14 cellular contexts compared by ENCODE assay signal in the genomic region with DNA sequence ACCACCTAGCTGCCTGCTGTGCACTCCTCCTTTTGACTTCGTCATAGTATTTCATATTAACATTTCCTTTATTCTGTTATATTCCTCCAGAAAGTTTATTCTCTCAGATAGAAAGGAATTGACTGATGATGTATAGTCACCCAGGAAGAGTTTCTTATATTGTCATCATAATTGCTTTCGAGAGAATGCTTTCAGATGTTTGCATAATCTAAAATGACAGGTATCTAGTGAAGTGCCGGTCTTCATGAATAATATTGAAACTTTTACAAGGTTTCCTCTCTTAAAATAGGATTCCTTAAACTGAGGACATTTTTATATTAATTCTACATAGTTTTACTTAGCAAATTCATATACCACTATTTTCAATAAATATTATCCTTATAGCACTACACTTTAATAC. TPM values are rescaled to one million over a fixed set of nuclear protein-coding genes. Genes with fewer than 3 reads are reported as not detected.
DNase-seq lines count a peak whose midpoint lies in the region; ATAC-seq and TF ChIP-seq lines count a peak whose summit lies in the region.
"Had no signal": no experiment of that assay in that cellular context is flagged by ENCODE, and none has a peak within 500 bp of the region (broad histone marks: within the 10 kb centered on the region; RNA-seq: fewer than 3 reads in every experiment).

No MANE protein-coding gene starts in this region.

- peaks cover 15 to 19% of the 10 kb centered on the region in 2 donors for H3K36me3 Mint-ChIP-seq in activated T-cell treated with anti-CD3 and anti-CD28 coated beads, Interleukin-2, amount 50 U/mL, for 72 hours (ENCODE audit: insufficient read depth in 2 of 2)
- H3K36me3 Mint-ChIP-seq in activated T-cell treated with anti-CD3 and anti-CD28 coated beads, Interleukin-2, amount 50 U/mL, for 24 hours (ENCODE audit: low read depth): peaks cover 76% of the 10 kb centered on the region
- H3K36me3 Mint-ChIP-seq in osteocyte (ENCODE audit: unreplicated experiment): peaks cover 46% of the 10 kb centered on the region

- TF ChIP-seq CTCF in osteocyte (IDR thresholded peaks at IDR 0.05): no peak
- no peak for TF ChIP-seq CTCF in esophagus squamous epithelium (IDR thresholded peaks at IDR 0.05)

- peaks cover 72% of the 10 kb centered on the region for H3K36me3 ChIP-seq in GM23248 (ENCODE audit: low read depth)
- peaks cover 0 to 58% (median 0%) of the 10 kb centered on the region in 3 donors for H3K36me3 ChIP-seq in esophagus squamous epithelium

- H3K4me3 ChIP-seq in GM23248 (peak overlapping the region; percentile 50), esophagus squamous epithelium (no peak overlapping the region)

- in situ Hi-C loops in GM23248 (cut with MboI): no loop called here

- H3F3A ChIP-seq in GM23248 (ENCODE audit: insufficient read depth): peaks cover 74% of the 10 kb centered on the region

- peak in 1 of 2 donors; percentile 54 for ATAC-seq in activated T-cell treated with anti-CD3 and anti-CD28 coated beads, Interleukin-2, amount 50 U/mL, for 72 hours (replicated peaks in 1 of 2)
- ATAC-seq in HG03432 (IDR thresholded peaks at IDR 0.05; ENCODE audit: unreplicated experiment): peak; percentile 80
- ATAC-seq: stimulated activated naive CD8-positive, alpha-beta T cell treated with anti-CD3 and anti-CD28 coated beads, Interleukin-15, Interleukin-2, amounts not matched to agents 100 U/mL and 50 U/mL, for 24 hours had no signal

- H3K79me2 ChIP-seq in GM23248 (ENCODE audit: insufficient read depth): peaks cover 100% of the 10 kb centered on the region

- H3K9me2 ChIP-seq in GM23248 (ENCODE audit: insufficient read depth): no peaks in the 10 kb centered on the region

- TF ChIP-seq POLR2A in esophagus squamous epithelium (IDR thresholded peaks at IDR 0.05): no peak

- H3K9me3 Mint-ChIP-seq in activated T-cell treated with anti-CD3 and anti-CD28 coated beads, Interleukin-2, amount 50 U/mL, for 72 hours: no peaks in the 10 kb centered on the region
- no peaks in the 10 kb centered on the region for H3K9me3 Mint-ChIP-seq in activated T-cell treated with anti-CD3 and anti-CD28 coated beads, Interleukin-2, amount 50 U/mL, for 24 hours
- no peaks in the 10 kb centered on the region for H3K9me3 Mint-ChIP-seq in osteocyte (ENCODE audit: unreplicated experiment)
- H3K9me3 Mint-ChIP-seq: immature natural killer cell had no signal

- H3K27ac ChIP-seq in GM23248 (peak overlapping the region; percentile 49), esophagus squamous epithelium (no peak overlapping the region)
- H3K27ac ChIP-seq: RWPE1 had no signal

- DNase-seq in activated T-cell treated with anti-CD3 and anti-CD28 coated beads, Interleukin-2, amount 50 U/mL, for 72 hours: no peak
- no peak for DNase-seq in activated T-cell treated with anti-CD3 and anti-CD28 coated beads, Interleukin-2, amount 50 U/mL, for 24 hours
- DNase-seq in GM23248 (no peak), osteocyte (ENCODE audit: extremely low spot score, unreplicated experiment) (no peak), esophagus squamous epithelium (lab: John Stamatoyannopoulos, UW) (no peak), iPS-NIHi11 (ENCODE audit: low spot score) (no peak), ureter (ENCODE audit: low spot score) (no peak)
- DNase-seq: activated T-cell treated with anti-CD3 and anti-CD28 coated beads, Interleukin-2, amount 50 U/mL, for 48 hours; DMS153; immature natural killer cell; NCI-H446; stimulated activated naive CD8-positive, alpha-beta T cell treated with anti-CD3 and anti-CD28 coated beads, Interleukin-15, Interleukin-2, amounts not matched to agents 100 U/mL and 50 U/mL, for 24 hours had no signal

- H3K4me1 ChIP-seq in GM23248 (ENCODE audit: insufficient read depth): peaks cover 57% of the 10 kb centered on the region
- peaks cover 8 to 73% (median 13%) of the 10 kb centered on the region in 3 donors for H3K4me1 ChIP-seq in esophagus squamous epithelium

- no peak overlapping the region for H2AFZ ChIP-seq in GM23248

- H3K27me3 ChIP-seq in GM23248 (replicated peaks; ENCODE audit: insufficient read depth) (no peaks in the 10 kb centered on the region), esophagus squamous epithelium (peaks cover 0 to 27% (median 0%) of the 10 kb centered on the region in 4 donors)

- H3K4me1 Mint-ChIP-seq in activated T-cell treated with anti-CD3 and anti-CD28 coated beads, Interleukin-2, amount 50 U/mL, for 72 hours (ENCODE audit: low read depth): peaks cover 35% of the 10 kb centered on the region
- peaks cover 37% of the 10 kb centered on the region for H3K4me1 Mint-ChIP-seq in activated T-cell treated with anti-CD3 and anti-CD28 coated beads, Interleukin-2, amount 50 U/mL, for 24 hours (ENCODE audit: low read depth)
- H3K4me1 Mint-ChIP-seq in osteocyte (ENCODE audit: unreplicated experiment): peaks cover 44% of the 10 kb centered on the region

- intact Hi-C loops in esophagus squamous epithelium (cut with DNase I): no loop called here

- H4K20me1 ChIP-seq in GM23248 (ENCODE audit: insufficient read depth): peaks cover 71% of the 10 kb centered on the region; the same call in 1 of the 2 replicates

- 48 to 54% methylated on average over 3 of the region's 3 CpGs for WGBS in GM23248 (ENCODE audit: low coverage in 1 of 2, low lambda C conversion rate in 2 of 2, missing lambda C conversion rate in 2 of 2), 2 experiments
- 68 to 80% methylated on average over 3 of the region's 3 CpGs for WGBS in esophagus squamous epithelium, 2 donors

- H3K4me3 Mint-ChIP-seq in activated T-cell treated with anti-CD3 and anti-CD28 coated beads, Interleukin-2, amount 50 U/mL, for 72 hours: peak overlapping the region in 1 of 2 donors; percentile 47
- no peak overlapping the region for H3K4me3 Mint-ChIP-seq in activated T-cell treated with anti-CD3 and anti-CD28 coated beads, Interleukin-2, amount 50 U/mL, for 24 hours
- H3K4me3 Mint-ChIP-seq in osteocyte (ENCODE audit: unreplicated experiment): no peak overlapping the region
- H3K4me3 Mint-ChIP-seq: immature natural killer cell had no signal

- peak overlapping the region; percentile 67 for H3K27ac Mint-ChIP-seq in activated T-cell treated with anti-CD3 and anti-CD28 coated beads, Interleukin-2, amount 50 U/mL, for 72 hours
- H3K27ac Mint-ChIP-seq in activated T-cell treated with anti-CD3 and anti-CD28 coated beads, Interleukin-2, amount 50 U/mL, for 24 hours: no peak overlapping the region
- H3K27ac Mint-ChIP-seq in osteocyte (ENCODE audit: unreplicated experiment): peak overlapping the region; percentile 45

- H3K9me3 ChIP-seq in GM23248 (ENCODE audit: low read depth): no peaks in the 10 kb centered on the region
- H3K9me3 ChIP-seq in esophagus squamous epithelium: no peaks in the 10 kb centered on the region

- H3K9ac ChIP-seq in GM23248: peak overlapping the region; percentile 49

- no peaks in the 10 kb centered on the region for H3K27me3 Mint-ChIP-seq in activated T-cell treated with anti-CD3 and anti-CD28 coated beads, Interleukin-2, amount 50 U/mL, for 72 hours (ENCODE audit: low read depth)
- no peaks in the 10 kb centered on the region for H3K27me3 Mint-ChIP-seq in activated T-cell treated with anti-CD3 and anti-CD28 coated beads, Interleukin-2, amount 50 U/mL, for 24 hours
- H3K27me3 Mint-ChIP-seq in osteocyte (ENCODE audit: unreplicated experiment): no peaks in the 10 kb centered on the region

- H3K4me2 ChIP-seq in GM23248 (ENCODE audit: unreplicated experiment): peak overlapping the region; percentile 81

RNA-seq across cellular contexts. Expression of a gene that starts 10.1 kb away (rescaled TPM):
- 10 to 100 TPM; 41.5 to 60.4 TPM for total RNA-seq in activated T-cell treated with anti-CD3 and anti-CD28 coated beads, Interleukin-2, amount 50 U/mL, for 72 hours
- 148 and 166 TPM in 2 replicates for total RNA-seq in GM23248 (2014; rRNA removed; shearing (Covaris generic))
- polyA plus RNA-seq in GM23248 (2016; fragmentation: Nextera tagmentation; extraction: Ambion mirVana): 131 and 136 TPM in 2 replicates
- 118 and 138 TPM in 2 replicates for total RNA-seq in osteocyte
- 10 to 100 TPM; 18.5 to 33.6 (median 21.6) TPM for total RNA-seq in esophagus squamous epithelium
- 66.7 TPM for total RNA-seq in ureter
